In genomic region chr20:46554850-46555249, GRCh38 we compare ENCODE assay signal across 1 cellular context.
TF ChIP-seq lines count a peak whose summit lies in the region.

No MANE protein-coding gene starts in this region.

TF ChIP-seq in H1, 55 proteins besides CTCF, POLR2A, EP300 and RAD21:
- TF ChIP-seq, protein P1, sequence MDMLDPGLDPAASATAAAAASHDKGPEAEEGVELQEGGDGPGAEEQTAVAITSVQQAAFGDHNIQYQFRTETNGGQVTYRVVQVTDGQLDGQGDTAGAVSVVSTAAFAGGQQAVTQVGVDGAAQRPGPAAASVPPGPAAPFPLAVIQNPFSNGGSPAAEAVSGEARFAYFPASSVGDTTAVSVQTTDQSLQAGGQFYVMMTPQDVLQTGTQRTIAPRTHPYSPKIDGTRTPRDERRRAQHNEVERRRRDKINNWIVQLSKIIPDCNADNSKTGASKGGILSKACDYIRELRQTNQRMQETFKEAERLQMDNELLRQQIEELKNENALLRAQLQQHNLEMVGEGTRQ (IDR thresholded peaks at IDR 0.05; ENCODE audit: low read length), result no peak
- no peak for TF ChIP-seq SP2 (IDR thresholded peaks at IDR 0.05; ENCODE audit: low read length)
- TF ChIP-seq, protein P2, sequence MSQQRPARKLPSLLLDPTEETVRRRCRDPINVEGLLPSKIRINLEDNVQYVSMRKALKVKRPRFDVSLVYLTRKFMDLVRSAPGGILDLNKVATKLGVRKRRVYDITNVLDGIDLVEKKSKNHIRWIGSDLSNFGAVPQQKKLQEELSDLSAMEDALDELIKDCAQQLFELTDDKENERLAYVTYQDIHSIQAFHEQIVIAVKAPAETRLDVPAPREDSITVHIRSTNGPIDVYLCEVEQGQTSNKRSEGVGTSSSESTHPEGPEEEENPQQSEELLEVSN (IDR thresholded peaks at IDR 0.05), result no peak
- no peak for TF ChIP-seq NANOG (IDR thresholded peaks at IDR 0.05; ENCODE audit: insufficient read depth, low read depth, low read length, poor library complexity, severe bottlenecking)
- no peak for TF ChIP-seq CREB1 (IDR thresholded peaks at IDR 0.05)
- TF ChIP-seq HDAC6 (IDR thresholded peaks at IDR 0.05; ENCODE audit: low read depth, low read length), result no peak
- no peak for TF ChIP-seq CBX5 (IDR thresholded peaks at IDR 0.05; ENCODE audit: low read depth, low read length)
- no peak for TF ChIP-seq SIN3A (conservative IDR thresholded peaks at IDR 0.05 in 1 of 2, IDR thresholded peaks at IDR 0.05 in 1 of 2; ENCODE audit: low read depth in 1 of 2, low read length in 2 of 2)
- TF ChIP-seq YY1 (IDR thresholded peaks at IDR 0.05; ENCODE audit: low read depth, low read length), result no peak
- no peak for TF ChIP-seq TAF1 (IDR thresholded peaks at IDR 0.05; ENCODE audit: low read depth, low read length)
- no peak for TF ChIP-seq CBX8 (IDR thresholded peaks at IDR 0.05; ENCODE audit: borderline replicate concordance, low read depth, low read length)
- TF ChIP-seq CHD1 (IDR thresholded peaks at IDR 0.05; ENCODE audit: low read depth, low read length), result no peak
- TF ChIP-seq EZH2 (IDR thresholded peaks at IDR 0.05; ENCODE audit: low read depth, low read length, severe bottlenecking), result no peak
- no peak for TF ChIP-seq SP1 (IDR thresholded peaks at IDR 0.05; ENCODE audit: low read depth, low read length)
- no peak for TF ChIP-seq ATF2 (IDR thresholded peaks at IDR 0.05; ENCODE audit: low read length)
- TF ChIP-seq FOSL1 (IDR thresholded peaks at IDR 0.05; ENCODE audit: insufficient read depth, low read depth, low read length), result no peak
- TF ChIP-seq CEBPB (IDR thresholded peaks at IDR 0.05; ENCODE audit: low read depth, low read length), result no peak
- no peak for TF ChIP-seq BRCA1 (IDR thresholded peaks at IDR 0.05; ENCODE audit: low read depth, low read length)
- TF ChIP-seq CTBP2 (IDR thresholded peaks at IDR 0.05; ENCODE audit: borderline replicate concordance, insufficient read depth, insufficient read length, low read length), result no peak
